ENCODE assay signal across 12 cellular contexts in the genomic region with DNA sequence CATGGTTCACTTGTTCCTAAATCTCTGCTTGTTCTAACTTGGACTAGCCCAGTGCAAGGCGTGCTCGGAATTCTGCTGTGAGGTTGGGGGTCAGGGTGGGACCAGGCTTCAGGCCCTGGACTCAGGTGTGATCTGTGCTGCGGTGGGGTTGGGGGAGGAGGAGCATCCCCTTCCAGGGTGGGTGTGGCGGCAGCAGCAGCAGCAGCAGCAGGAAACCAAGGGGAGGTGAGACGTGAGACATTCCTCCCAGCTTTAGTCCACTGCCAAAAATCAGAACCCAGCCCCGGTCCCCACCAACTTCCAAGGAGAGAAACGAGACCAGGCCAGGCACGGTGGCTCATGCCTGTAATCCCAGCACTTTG. TPM values are rescaled to one million over a fixed set of nuclear protein-coding genes. Genes with fewer than 3 reads are reported as not detected.
DNase-seq lines count a peak whose midpoint lies in the region; ATAC-seq and TF ChIP-seq lines count a peak whose summit lies in the region.
"Had no signal": no experiment of that assay in that cellular context is flagged by ENCODE, and none has a peak within 500 bp of the region (broad histone marks: within the 10 kb centered on the region; RNA-seq: fewer than 3 reads in every experiment).

No MANE protein-coding gene starts in this region.

- WGBS in adipose tissue, 3 donors, result 41 to 56% (median 44%) methylated on average over 8 of the region's 8 CpGs

- TF ChIP-seq CTCF in Caco-2 (IDR thresholded peaks at IDR 0.05; ENCODE audit: insufficient read depth in 1 of 2, low read depth in 1 of 2, low read length in 1 of 2, severe bottlenecking in 1 of 2, unreplicated experiment in 1 of 2) (no peak), gastrocnemius medialis (IDR thresholded peaks at IDR 0.05 in 4 of 5, conservative IDR thresholded peaks at IDR 0.05 in 1 of 5) (no peak)

- ATAC-seq in gastrocnemius medialis, result peak; percentile 4 to 10
- ATAC-seq in activated T-cell treated with anti-CD3 and anti-CD28 coated beads, Interleukin-2, amount 50 U/mL, for 4 hours, result no peak
- ATAC-seq: activated CD8-positive, alpha-beta T cell treated with anti-CD3 and anti-CD28 coated beads, Interleukin-2, amount 10 ng/mL, durations not matched to agents 7 days and 5 days had no signal

- H3K27ac Mint-ChIP-seq in Caco-2 (ENCODE audit: unreplicated experiment), result peak overlapping the region; percentile 87
- H3K27ac Mint-ChIP-seq: activated CD8-positive, alpha-beta T cell treated with anti-CD3 and anti-CD28 coated beads, Interleukin-2, amount 10 ng/mL, durations not matched to agents 7 days and 5 days; CD14-positive monocyte had no signal

- DNase-seq in Caco-2 (peak; percentile 15 to 62), iPS-NIHi7 (ENCODE audit: extremely low spot score) (peak; percentile 48), gastrocnemius medialis (no peak), cerebellar cortex (ENCODE audit: low spot score) (no peak), GOT3 (lab: John Stamatoyannopoulos, UW) (no peak)
- DNase-seq in activated T-cell treated with anti-CD3 and anti-CD28 coated beads, Interleukin-2, amount 50 U/mL, for 4 hours, result no peak
- no peak for DNase-seq in activated effector memory CD4-positive, alpha-beta T cell treated with Interleukin-2 at 50 U/mL for 16 hours
- DNase-seq: activated CD8-positive, alpha-beta T cell treated with anti-CD3 and anti-CD28 coated beads, Interleukin-2, amount 10 ng/mL, durations not matched to agents 7 days and 5 days; NCI-H1417 treated with DMSO at 0.1 percent for 48 hours had no signal

- H3K4me3 Mint-ChIP-seq in Caco-2 (ENCODE audit: unreplicated experiment), result peak overlapping the region; percentile 70
- H3K4me3 Mint-ChIP-seq in activated T-cell treated with anti-CD3 and anti-CD28 coated beads, Interleukin-2, amount 50 U/mL, for 4 hours, result no peak overlapping the region
- H3K4me3 Mint-ChIP-seq: activated CD8-positive, alpha-beta T cell treated with anti-CD3 and anti-CD28 coated beads, Interleukin-2, amount 10 ng/mL, durations not matched to agents 7 days and 5 days; CD14-positive monocyte; central memory CD8-positive, alpha-beta T cell had no signal

- H3K27ac ChIP-seq in adipose tissue (ENCODE audit: low read depth, low read length), result peak overlapping the region; percentile 96
- peak overlapping the region; percentile 91 to 99 (median 97) for H3K27ac ChIP-seq in gastrocnemius medialis

- H3K36me3 ChIP-seq in Caco-2 (ENCODE audit: control insufficient read depth, insufficient read depth, low read length) (no peaks in the 10 kb centered on the region), gastrocnemius medialis (no peaks in the 10 kb centered on the region)

- no peaks in the 10 kb centered on the region for H3K27me3 Mint-ChIP-seq in Caco-2 (ENCODE audit: insufficient read depth, unreplicated experiment)
- peaks cover 3% of the 10 kb centered on the region for H3K27me3 Mint-ChIP-seq in activated T-cell treated with anti-CD3 and anti-CD28 coated beads, Interleukin-2, amount 50 U/mL, for 4 hours (ENCODE audit: low read depth)

- H3K4me1 Mint-ChIP-seq in Caco-2 (ENCODE audit: low read depth, unreplicated experiment), result peaks cover 22% of the 10 kb centered on the region
- no peaks in the 10 kb centered on the region for H3K4me1 Mint-ChIP-seq in activated T-cell treated with anti-CD3 and anti-CD28 coated beads, Interleukin-2, amount 50 U/mL, for 4 hours (ENCODE audit: low read depth)
- H3K4me1 Mint-ChIP-seq: central memory CD8-positive, alpha-beta T cell had no signal

- in situ Hi-C loops in gastrocnemius medialis (cut with MboI; ENCODE audit: low sequenced_read_pairs in 4 of 4), result no loop called here

- no TSS peak for BruUV-seq in Caco-2 (replicated peaks; lab: Mats Ljungman, UMichigan)

- no peaks in the 10 kb centered on the region for H3K9me3 ChIP-seq in Caco-2
- no peaks in the 10 kb centered on the region for H3K9me3 ChIP-seq in gastrocnemius medialis

- POLR2A ChIA-PET in Caco-2 (lab: Charles Lee), result no interaction called here

- CTCF ChIA-PET in Caco-2 (lab: Charles Lee), result interaction anchor here (0.5 to 0.6 kb wide), 2 partner anchors 76 to 128 kb away, joined by 3 to 5 read pairs; no protein-coding TSS in a partner anchor

- intact Hi-C loops in Caco-2 (cut with micrococcal nuclease; ENCODE audit: unreplicated experiment) (loop anchor here (2.0 to 10.0 kb wide), 3 partner anchors 34 to 86 kb away; no protein-coding TSS in a partner anchor), gastrocnemius medialis (cut with DNase I; ENCODE audit: low total_unique reads) (loop anchor here (1.0 to 5.0 kb wide), 2 partner anchors 8 to 42 kb away; a partner anchor contains a TSS)

- peaks cover 4% of the 10 kb centered on the region for H3K36me3 Mint-ChIP-seq in Caco-2 (ENCODE audit: insufficient read depth, unreplicated experiment)
- H3K36me3 Mint-ChIP-seq in activated T-cell treated with anti-CD3 and anti-CD28 coated beads, Interleukin-2, amount 50 U/mL, for 4 hours (ENCODE audit: insufficient read depth), result no peaks in the 10 kb centered on the region
- H3K36me3 Mint-ChIP-seq: CD14-positive monocyte had no signal

- H3K4me3 ChIP-seq in Caco-2 (ENCODE audit: low read depth, low read length), result no peak overlapping the region
- H3K4me3 ChIP-seq in gastrocnemius medialis, result peak overlapping the region in 2 of 4 donors; percentile 3 to 37

- TF ChIP-seq POLR2A in gastrocnemius medialis (IDR thresholded peaks at IDR 0.05), result no peak

- peaks cover 46% of the 10 kb centered on the region for H3K4me1 ChIP-seq in Caco-2
- H3K4me1 ChIP-seq in gastrocnemius medialis, result peaks cover 67 to 70% of the 10 kb centered on the region in 2 donors

- H3K27me3 ChIP-seq in Caco-2 (replicated peaks; ENCODE audit: control insufficient read depth, insufficient read depth, low read length) (no peaks in the 10 kb centered on the region), gastrocnemius medialis (no peaks in the 10 kb centered on the region)

- no peaks in the 10 kb centered on the region for H3K9me3 Mint-ChIP-seq in Caco-2 (ENCODE audit: unreplicated experiment)
- no peaks in the 10 kb centered on the region for H3K9me3 Mint-ChIP-seq in activated T-cell treated with anti-CD3 and anti-CD28 coated beads, Interleukin-2, amount 50 U/mL, for 4 hours
- H3K9me3 Mint-ChIP-seq: CD14-positive monocyte; central memory CD8-positive, alpha-beta T cell had no signal

RNA-seq across cellular contexts. Expression of a gene that starts 31.8 kb away (rescaled TPM):
- total RNA-seq in Caco-2 (2022) (12.7 and 16.2 TPM in 2 replicates), gastrocnemius medialis (10 to 100 TPM in 2 of 4 donors, 1 to 10 TPM in 2; 5.8 to 13.3 (median 8.6) TPM)
- polyA plus RNA-seq in adipose tissue, result 10 to 100 TPM in 2 of 3 donors, 1 to 10 TPM in 1; 5.3 to 55.2 (median 36.4) TPM
- total RNA-seq in activated T-cell treated with anti-CD3 and anti-CD28 coated beads, Interleukin-2, amount 50 U/mL, for 4 hours, result not detected
- polyA plus RNA-seq: CD14-positive monocyte had no signal

RNA-seq across cellular contexts. Expression of a gene that starts 39.7 kb away (rescaled TPM):
- total RNA-seq in Caco-2 (2022) (120 and 130 TPM in 2 replicates), gastrocnemius medialis (100 to 1,000 TPM in 2 of 4 donors, 10 to 100 TPM in 2; 44.3 to 163 (median 105) TPM)
- 100 to 1,000 TPM in 2 of 3 donors, 10 to 100 TPM in 1; 77.4 to 398 (median 294) TPM for polyA plus RNA-seq in adipose tissue
- 10 to 100 TPM; 58.5 to 74.2 (median 73.8) TPM for total RNA-seq in activated T-cell treated with anti-CD3 and anti-CD28 coated beads, Interleukin-2, amount 50 U/mL, for 4 hours

RNA-seq across cellular contexts. Expression of a gene that starts 48.5 kb away (rescaled TPM):
- total RNA-seq in Caco-2 (2022) (0.79 and 0.97 TPM in 2 replicates), gastrocnemius medialis (not detected)
- not detected for polyA plus RNA-seq in adipose tissue
- 1 to 10 TPM in 2 of 3 donors, under 1 TPM in 1; 0.71 to 1.2 (median 1.2) TPM for total RNA-seq in activated T-cell treated with anti-CD3 and anti-CD28 coated beads, Interleukin-2, amount 50 U/mL, for 4 hours

Comparison
In these comparisons a context has a peak if more than half of its experiments do, and no peak if none do; other contexts are left out.
1. DNase-seq: peak in Caco-2 (2 of 2) and iPS-NIHi7 (single experiment); none in gastrocnemius medialis (0 of 2), cerebellar cortex (single experiment), GOT3 (single experiment), activated T-cell treated with anti-CD3 and anti-CD28 coated beads, Interleukin-2, amount 50 U/mL, for 4 hours (single experiment) and activated effector memory CD4-positive, alpha-beta T cell treated with Interleukin-2 at 50 U/mL for 16 hours (single experiment).
2. ATAC-seq: peak in gastrocnemius medialis (2 of 2); none in activated T-cell treated with anti-CD3 and anti-CD28 coated beads, Interleukin-2, amount 50 U/mL, for 4 hours (0 of 2).
3. RNA of a gene that starts 31.8 kb away (total RNA-seq): 12.7 to 16.2 TPM in Caco-2 and 5.8 to 13.3 TPM in gastrocnemius medialis; not detected in activated T-cell treated with anti-CD3 and anti-CD28 coated beads, Interleukin-2, amount 50 U/mL, for 4 hours; every median in the first group is over 4 times any median in the second.